22 cellular contexts compared by ENCODE assay signal in genomic region chr3:128241741-128242140, GRCh38.
DNase-seq lines count a peak whose midpoint lies in the region; ATAC-seq and TF ChIP-seq lines count a peak whose summit lies in the region.
"Had no signal": no experiment of that assay in that cellular context is flagged by ENCODE, and none has a peak within 500 bp of the region (broad histone marks: within the 10 kb centered on the region; RNA-seq: fewer than 3 reads in every experiment).

No MANE protein-coding gene starts in this region.

- CTCF ChIA-PET in CD4-positive, alpha-beta T cell (lab: Charles Lee): no interaction called here
- CTCF ChIA-PET in WTC11 (lab: Charles Lee): interaction anchor here (0.9 to 1.3 kb wide), 2 partner anchors 15 to 80 kb away, joined by 3 to 6 read pairs; no protein-coding TSS in a partner anchor

- POLR2A ChIA-PET in CD4-positive, alpha-beta T cell (lab: Charles Lee): interaction anchor here (0.6 kb wide), 1 partner anchor 157 kb away, joined by 3 read pairs; no protein-coding TSS in a partner anchor
- POLR2A ChIA-PET in WTC11 (lab: Charles Lee): no interaction called here

- intact Hi-C loops in CD4-positive, alpha-beta T cell (cut with DNase I, micrococcal nuclease): no loop called here

- H3K36me3 Mint-ChIP-seq in CD4-positive, alpha-beta T cell (ENCODE audit: low read depth): peaks cover 30% of the 10 kb centered on the region
- no peaks in the 10 kb centered on the region for H3K36me3 Mint-ChIP-seq in WTC11

- H3K27ac ChIP-seq in C4-2B: peak overlapping the region; percentile 91
- H3K27ac ChIP-seq in CD4-positive, alpha-beta T cell (ENCODE audit: low read depth, low read length): no peak overlapping the region
- peak overlapping the region; percentile 71; the same call in 1 of the 2 replicates for H3K27ac ChIP-seq in VCaP
- H3K27ac ChIP-seq: BLaER1 had no signal

- TF ChIP-seq CTCF in C4-2B (conservative IDR thresholded peaks at IDR 0.05) (no peak), VCaP (conservative IDR thresholded peaks at IDR 0.05) (no peak), WTC11 (IDR thresholded peaks at IDR 0.05) (no peak)
- TF ChIP-seq CTCF in CD4-positive, alpha-beta T cell (IDR thresholded peaks at IDR 0.05): no peak

- no peak for ATAC-seq in CD4-positive, alpha-beta T cell (ENCODE audit: poor library complexity)
- ATAC-seq in HG03521 (IDR thresholded peaks at IDR 0.05; ENCODE audit: unreplicated experiment): no peak
- no peak for ATAC-seq in WTC11
- ATAC-seq: GM12878 had no signal

- H3K27ac Mint-ChIP-seq in CD4-positive, alpha-beta T cell: peak overlapping the region; percentile 21
- H3K27ac Mint-ChIP-seq in WTC11: no peak overlapping the region
- H3K27ac Mint-ChIP-seq: CD4-positive, alpha-beta memory T cell had no signal

- H3K9me3 ChIP-seq in CD4-positive, alpha-beta T cell (ENCODE audit: control insufficient read depth, low read length): no peaks in the 10 kb centered on the region
- H3K9me3 ChIP-seq: BE2C, BLaER1 had no signal

- no peaks in the 10 kb centered on the region for H3K27me3 Mint-ChIP-seq in CD4-positive, alpha-beta T cell
- H3K27me3 Mint-ChIP-seq in WTC11 (ENCODE audit: low read depth): no peaks in the 10 kb centered on the region
- H3K27me3 Mint-ChIP-seq: CD4-positive, alpha-beta memory T cell; CD8-positive, alpha-beta memory T cell had no signal

- no peaks in the 10 kb centered on the region for H3K27me3 ChIP-seq in CD4-positive, alpha-beta T cell (ENCODE audit: control insufficient read depth, insufficient read depth, low read length)
- H3K27me3 ChIP-seq: BE2C, BLaER1 had no signal

- peaks cover 48% of the 10 kb centered on the region for H3K4me1 Mint-ChIP-seq in CD4-positive, alpha-beta T cell (ENCODE audit: low read depth)
- H3K4me1 Mint-ChIP-seq in WTC11: peaks cover 17% of the 10 kb centered on the region

- no peak for DNase-seq in CD4-positive, alpha-beta T cell
- DNase-seq in WTC11 (ENCODE audit: low spot score): no peak
- no peak for DNase-seq in iPS-NIHi7 (ENCODE audit: extremely low spot score)
- DNase-seq: 8988T; ACHN; BE2C; C1 segment of cervical spinal cord; CD4-positive, alpha-beta memory T cell; CD8-positive, alpha-beta memory T cell; COR-L47; DMS 273 treated with DMSO at 0.1 percent for 48 hours; DMS153; DMS53; DMS79; DND-41; EL; GDM1 had no signal

- H3K4me3 Mint-ChIP-seq in CD4-positive, alpha-beta T cell: no peak overlapping the region
- H3K4me3 Mint-ChIP-seq in WTC11: no peak overlapping the region
- H3K4me3 Mint-ChIP-seq: CD4-positive, alpha-beta memory T cell; CD8-positive, alpha-beta memory T cell had no signal

- H3K9me3 Mint-ChIP-seq in CD4-positive, alpha-beta T cell: no peaks in the 10 kb centered on the region
- H3K9me3 Mint-ChIP-seq in WTC11: no peaks in the 10 kb centered on the region
- H3K9me3 Mint-ChIP-seq: CD4-positive, alpha-beta memory T cell; CD8-positive, alpha-beta memory T cell had no signal

TF ChIP-seq in WTC11, 78 proteins besides CTCF, POLR2A, EP300 and RAD21:
- TF ChIP-seq JAZF1 (CRISPR knock-in tag; IDR thresholded peaks at IDR 0.05) (no peak), OVOL2 (CRISPR knock-in tag; IDR thresholded peaks at IDR 0.05; ENCODE audit: borderline replicate concordance) (no peak), RELA (CRISPR knock-in tag; IDR thresholded peaks at IDR 0.05; ENCODE audit: borderline replicate concordance) (no peak), ZNF532 (CRISPR knock-in tag; IDR thresholded peaks at IDR 0.05; ENCODE audit: borderline replicate concordance) (no peak), ELF4 (CRISPR knock-in tag; IDR thresholded peaks at IDR 0.05; ENCODE audit: low read depth) (no peak), NR2C2 (CRISPR knock-in tag; IDR thresholded peaks at IDR 0.05) (no peak), MXD4 (CRISPR knock-in tag; IDR thresholded peaks at IDR 0.05; ENCODE audit: borderline replicate concordance) (no peak), NFE2L1 (CRISPR knock-in tag; IDR thresholded peaks at IDR 0.05) (no peak)
- TF ChIP-seq, protein P1, sequence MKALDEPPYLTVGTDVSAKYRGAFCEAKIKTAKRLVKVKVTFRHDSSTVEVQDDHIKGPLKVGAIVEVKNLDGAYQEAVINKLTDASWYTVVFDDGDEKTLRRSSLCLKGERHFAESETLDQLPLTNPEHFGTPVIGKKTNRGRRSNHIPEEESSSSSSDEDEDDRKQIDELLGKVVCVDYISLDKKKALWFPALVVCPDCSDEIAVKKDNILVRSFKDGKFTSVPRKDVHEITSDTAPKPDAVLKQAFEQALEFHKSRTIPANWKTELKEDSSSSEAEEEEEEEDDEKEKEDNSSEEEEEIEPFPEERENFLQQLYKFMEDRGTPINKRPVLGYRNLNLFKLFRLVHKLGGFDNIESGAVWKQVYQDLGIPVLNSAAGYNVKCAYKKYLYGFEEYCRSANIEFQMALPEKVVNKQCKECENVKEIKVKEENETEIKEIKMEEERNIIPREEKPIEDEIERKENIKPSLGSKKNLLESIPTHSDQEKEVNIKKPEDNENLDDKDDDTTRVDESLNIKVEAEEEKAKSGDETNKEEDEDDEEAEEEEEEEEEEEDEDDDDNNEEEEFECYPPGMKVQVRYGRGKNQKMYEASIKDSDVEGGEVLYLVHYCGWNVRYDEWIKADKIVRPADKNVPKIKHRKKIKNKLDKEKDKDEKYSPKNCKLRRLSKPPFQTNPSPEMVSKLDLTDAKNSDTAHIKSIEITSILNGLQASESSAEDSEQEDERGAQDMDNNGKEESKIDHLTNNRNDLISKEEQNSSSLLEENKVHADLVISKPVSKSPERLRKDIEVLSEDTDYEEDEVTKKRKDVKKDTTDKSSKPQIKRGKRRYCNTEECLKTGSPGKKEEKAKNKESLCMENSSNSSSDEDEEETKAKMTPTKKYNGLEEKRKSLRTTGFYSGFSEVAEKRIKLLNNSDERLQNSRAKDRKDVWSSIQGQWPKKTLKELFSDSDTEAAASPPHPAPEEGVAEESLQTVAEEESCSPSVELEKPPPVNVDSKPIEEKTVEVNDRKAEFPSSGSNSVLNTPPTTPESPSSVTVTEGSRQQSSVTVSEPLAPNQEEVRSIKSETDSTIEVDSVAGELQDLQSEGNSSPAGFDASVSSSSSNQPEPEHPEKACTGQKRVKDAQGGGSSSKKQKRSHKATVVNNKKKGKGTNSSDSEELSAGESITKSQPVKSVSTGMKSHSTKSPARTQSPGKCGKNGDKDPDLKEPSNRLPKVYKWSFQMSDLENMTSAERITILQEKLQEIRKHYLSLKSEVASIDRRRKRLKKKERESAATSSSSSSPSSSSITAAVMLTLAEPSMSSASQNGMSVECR (CRISPR knock-in tag; IDR thresholded peaks at IDR 0.05; ENCODE audit: borderline replicate concordance): no peak
- TF ChIP-seq, protein P2, sequence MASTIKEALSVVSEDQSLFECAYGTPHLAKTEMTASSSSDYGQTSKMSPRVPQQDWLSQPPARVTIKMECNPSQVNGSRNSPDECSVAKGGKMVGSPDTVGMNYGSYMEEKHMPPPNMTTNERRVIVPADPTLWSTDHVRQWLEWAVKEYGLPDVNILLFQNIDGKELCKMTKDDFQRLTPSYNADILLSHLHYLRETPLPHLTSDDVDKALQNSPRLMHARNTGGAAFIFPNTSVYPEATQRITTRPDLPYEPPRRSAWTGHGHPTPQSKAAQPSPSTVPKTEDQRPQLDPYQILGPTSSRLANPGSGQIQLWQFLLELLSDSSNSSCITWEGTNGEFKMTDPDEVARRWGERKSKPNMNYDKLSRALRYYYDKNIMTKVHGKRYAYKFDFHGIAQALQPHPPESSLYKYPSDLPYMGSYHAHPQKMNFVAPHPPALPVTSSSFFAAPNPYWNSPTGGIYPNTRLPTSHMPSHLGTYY (CRISPR knock-in tag; IDR thresholded peaks at IDR 0.05): no peak
- TF ChIP-seq, protein P3, sequence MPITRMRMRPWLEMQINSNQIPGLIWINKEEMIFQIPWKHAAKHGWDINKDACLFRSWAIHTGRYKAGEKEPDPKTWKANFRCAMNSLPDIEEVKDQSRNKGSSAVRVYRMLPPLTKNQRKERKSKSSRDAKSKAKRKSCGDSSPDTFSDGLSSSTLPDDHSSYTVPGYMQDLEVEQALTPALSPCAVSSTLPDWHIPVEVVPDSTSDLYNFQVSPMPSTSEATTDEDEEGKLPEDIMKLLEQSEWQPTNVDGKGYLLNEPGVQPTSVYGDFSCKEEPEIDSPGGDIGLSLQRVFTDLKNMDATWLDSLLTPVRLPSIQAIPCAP (CRISPR knock-in tag; IDR thresholded peaks at IDR 0.05): no peak
